Comparison of ENCODE assay signal across 9 cellular contexts in the genomic region with DNA sequence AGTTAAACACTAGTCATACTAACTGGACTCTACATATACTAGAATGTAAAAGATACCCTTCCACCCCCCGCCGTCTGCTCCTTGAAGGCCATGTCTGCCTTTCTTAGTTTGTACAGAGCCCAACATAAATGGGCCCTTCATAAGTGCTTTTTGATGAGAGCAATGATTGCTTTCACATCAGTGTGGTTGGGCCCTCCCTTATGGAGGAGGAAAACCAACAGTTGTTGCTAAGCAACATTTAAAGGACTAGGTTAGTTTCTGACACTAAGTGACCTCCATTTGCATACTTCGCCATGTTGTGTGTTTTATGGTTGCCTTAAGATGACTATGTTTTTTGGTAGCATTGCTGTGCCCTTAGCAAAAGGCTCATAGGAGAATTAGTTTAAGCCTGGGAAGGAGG.
A peak's percentile ranks its signal among the peaks of the same experiment; 100 is the strongest.
DNase-seq lines count a peak whose midpoint lies in the region; ATAC-seq, FAIRE-seq and TF ChIP-seq lines count a peak whose summit lies in the region.
"Had no signal": no experiment of that assay in that cellular context is flagged by ENCODE, and none has a peak within 500 bp of the region (broad histone marks: within the 10 kb centered on the region; RNA-seq: fewer than 3 reads in every experiment).

No MANE protein-coding gene starts in this region.

- no peak overlapping the region for H3K4me3 ChIP-seq in heart right ventricle
- no peak overlapping the region for H3K4me3 ChIP-seq in small intestine (ENCODE audit: low read depth in 1 of 2, low read length in 2 of 2)

- peaks cover 32% of the 10 kb centered on the region for H3K36me3 Mint-ChIP-seq in activated naive CD8-positive, alpha-beta T cell treated with anti-CD3 and anti-CD28 coated beads, Interleukin-2, amount 10 ng/mL, durations not matched to agents 7 days and 5 days

- no peaks in the 10 kb centered on the region for H3K9me3 Mint-ChIP-seq in activated naive CD8-positive, alpha-beta T cell treated with anti-CD3 and anti-CD28 coated beads, Interleukin-2, amount 10 ng/mL, durations not matched to agents 7 days and 5 days

- H3K36me3 ChIP-seq in heart right ventricle: peaks cover 0 to 20% (median 0%) of the 10 kb centered on the region in 9 donors
- H3K36me3 ChIP-seq in small intestine (ENCODE audit: control insufficient read depth in 2 of 2, insufficient read depth in 2 of 2, low read length in 2 of 2): no peaks in the 10 kb centered on the region

- POLR2A ChIA-PET in activated naive CD8-positive, alpha-beta T cell treated with anti-CD3 and anti-CD28 coated beads, Interleukin-2, amount 10 ng/mL, durations not matched to agents 7 days and 5 days (lab: Charles Lee): interaction anchor here (2.7 to 4.7 kb wide), 2 partner anchors 15 to 20 kb away, joined by 19 to 32 read pairs; no protein-coding TSS in a partner anchor

- no peak for FAIRE-seq in small intestine (lab: Jason Lieb, UNC)
- FAIRE-seq: G401.6 had no signal

- H3K4me1 Mint-ChIP-seq in activated naive CD8-positive, alpha-beta T cell treated with anti-CD3 and anti-CD28 coated beads, Interleukin-2, amount 10 ng/mL, durations not matched to agents 7 days and 5 days: peaks cover 71% of the 10 kb centered on the region

- H3K27ac ChIP-seq in heart right ventricle (peak overlapping the region in 9 of 10 donors; percentile 11 to 85 (median 68)), small intestine (ENCODE audit: low read depth in 1 of 2, low read length in 1 of 2) (peak overlapping the region; percentile 59 to 60)

- H3K4me1 ChIP-seq in heart right ventricle (peaks cover 7 to 90% (median 63%) of the 10 kb centered on the region in 9 donors), small intestine (ENCODE audit: control insufficient read depth in 2 of 2, insufficient read depth in 1 of 2, low read depth in 1 of 2, low read length in 1 of 2) (peaks cover 0 to 3% of the 10 kb centered on the region in 2 donors)

- 80 to 81% methylated on average over 3 of the region's 3 CpGs for WGBS in heart right ventricle, 2 donors
- 64 to 84% (median 83%) methylated on average over 3 of the region's 3 CpGs for WGBS in small intestine, 3 donors

- no peak for TF ChIP-seq CTCF in heart right ventricle (IDR thresholded peaks at IDR 0.05)

- ATAC-seq in heart right ventricle: peak in 3 of 8 donors; percentile 23 to 25 (median 23)
- ATAC-seq in Right ventricle myocardium inferior: no peak
- ATAC-seq in HG03575 (IDR thresholded peaks at IDR 0.05; ENCODE audit: extremely low read depth, insufficient number of reproducible peaks, low FRiP score, unreplicated experiment): peak; percentile 34
- peak; percentile 77 for ATAC-seq in activated naive CD8-positive, alpha-beta T cell treated with anti-CD3 and anti-CD28 coated beads, Interleukin-2, amount 10 ng/mL, durations not matched to agents 7 days and 5 days (ENCODE audit: low read depth)
- ATAC-seq in HG02588 (IDR thresholded peaks at IDR 0.05; ENCODE audit: unreplicated experiment): no peak

- peak overlapping the region; percentile 74 for H3K27ac Mint-ChIP-seq in activated naive CD8-positive, alpha-beta T cell treated with anti-CD3 and anti-CD28 coated beads, Interleukin-2, amount 10 ng/mL, durations not matched to agents 7 days and 5 days

- peak overlapping the region; percentile 49 for H3K4me3 Mint-ChIP-seq in activated naive CD8-positive, alpha-beta T cell treated with anti-CD3 and anti-CD28 coated beads, Interleukin-2, amount 10 ng/mL, durations not matched to agents 7 days and 5 days

- DNase-seq in heart right ventricle (no peak), Right ventricle myocardium inferior (ENCODE audit: missing footprints) (no peak), small intestine (peak; percentile 37), RKO (ENCODE audit: low spot score) (no peak)
- DNase-seq in activated naive CD8-positive, alpha-beta T cell treated with anti-CD3 and anti-CD28 coated beads, Interleukin-2, amount 10 ng/mL, durations not matched to agents 7 days and 5 days: no peak
- no peak for DNase-seq in effector CD8-positive, alpha-beta T cell (lab: John Stamatoyannopoulos, UW)

- H3K27me3 ChIP-seq in heart right ventricle: no peaks in the 10 kb centered on the region
- no peaks in the 10 kb centered on the region for H3K27me3 ChIP-seq in small intestine (ENCODE audit: control insufficient read depth in 2 of 2, insufficient read depth in 2 of 2, low read length in 2 of 2)

- H3K9me3 ChIP-seq in heart right ventricle (no peaks in the 10 kb centered on the region), small intestine (ENCODE audit: control insufficient read depth, low read depth) (no peaks in the 10 kb centered on the region)

- intact Hi-C loops in heart right ventricle (cut with DNase I): loop anchor here in 1 of 10 donors (5.0 kb wide), 1 partner anchor 80 kb away; no protein-coding TSS in a partner anchor
- intact Hi-C loops in Right ventricle myocardium inferior (cut with DNase I): no loop called here

- H3K27me3 Mint-ChIP-seq in activated naive CD8-positive, alpha-beta T cell treated with anti-CD3 and anti-CD28 coated beads, Interleukin-2, amount 10 ng/mL, durations not matched to agents 7 days and 5 days: no peaks in the 10 kb centered on the region

Comparison
In these comparisons a context has a peak if more than half of its experiments do, and no peak if none do; other contexts are left out.
1. ATAC-seq: peak in HG03575 (single experiment) and activated naive CD8-positive, alpha-beta T cell treated with anti-CD3 and anti-CD28 coated beads, Interleukin-2, amount 10 ng/mL, durations not matched to agents 7 days and 5 days (single experiment); none in Right ventricle myocardium inferior (single experiment) and HG02588 (single experiment).